8 cellular contexts compared by ENCODE assay signal in the genomic region with DNA sequence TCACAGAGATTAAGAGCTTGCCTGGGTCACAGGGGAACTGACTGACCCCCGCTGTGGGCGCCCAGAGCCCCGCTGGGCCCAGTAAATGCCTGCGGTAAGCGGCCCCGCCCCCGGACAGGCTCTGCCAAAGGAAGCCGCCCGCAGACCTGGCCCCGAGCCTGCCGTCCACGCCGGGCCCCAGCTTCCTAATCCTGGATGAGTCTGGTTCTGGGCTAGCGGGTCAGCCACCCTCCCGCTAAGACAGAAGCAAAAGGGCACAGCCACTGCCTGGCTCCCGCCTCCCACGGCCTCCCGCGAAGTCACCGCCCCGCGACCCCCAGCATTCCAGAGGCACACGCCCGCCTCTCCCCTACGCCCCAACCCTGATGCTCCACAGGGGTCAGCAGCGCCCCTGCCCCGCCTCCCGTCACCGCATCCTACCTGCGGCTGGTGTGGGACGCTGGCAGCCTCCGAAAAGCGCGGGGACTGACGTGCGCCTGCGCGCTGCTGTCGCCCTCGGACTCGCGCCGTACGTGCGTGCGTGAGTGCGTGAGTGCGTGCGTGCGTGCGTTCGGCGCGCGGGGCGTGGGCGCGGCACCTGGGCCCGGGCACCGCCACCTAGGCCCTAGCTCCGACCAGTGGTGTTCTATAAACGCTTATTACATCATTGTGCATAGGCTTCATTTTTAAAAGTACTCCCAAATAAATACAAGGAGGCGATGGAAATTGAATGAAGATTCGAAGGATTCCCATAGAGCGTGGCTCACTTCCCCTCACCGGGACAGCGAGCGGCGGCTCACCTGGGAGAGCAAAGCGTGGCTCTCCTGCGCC. TPM values are rescaled to one million over a fixed set of nuclear protein-coding genes. Genes with fewer than 3 reads are reported as not detected.
A peak's percentile ranks its signal among the peaks of the same experiment; 100 is the strongest.
DNase-seq lines count a peak whose midpoint lies in the region; ATAC-seq and TF ChIP-seq lines count a peak whose summit lies in the region.

A gene with protein sequence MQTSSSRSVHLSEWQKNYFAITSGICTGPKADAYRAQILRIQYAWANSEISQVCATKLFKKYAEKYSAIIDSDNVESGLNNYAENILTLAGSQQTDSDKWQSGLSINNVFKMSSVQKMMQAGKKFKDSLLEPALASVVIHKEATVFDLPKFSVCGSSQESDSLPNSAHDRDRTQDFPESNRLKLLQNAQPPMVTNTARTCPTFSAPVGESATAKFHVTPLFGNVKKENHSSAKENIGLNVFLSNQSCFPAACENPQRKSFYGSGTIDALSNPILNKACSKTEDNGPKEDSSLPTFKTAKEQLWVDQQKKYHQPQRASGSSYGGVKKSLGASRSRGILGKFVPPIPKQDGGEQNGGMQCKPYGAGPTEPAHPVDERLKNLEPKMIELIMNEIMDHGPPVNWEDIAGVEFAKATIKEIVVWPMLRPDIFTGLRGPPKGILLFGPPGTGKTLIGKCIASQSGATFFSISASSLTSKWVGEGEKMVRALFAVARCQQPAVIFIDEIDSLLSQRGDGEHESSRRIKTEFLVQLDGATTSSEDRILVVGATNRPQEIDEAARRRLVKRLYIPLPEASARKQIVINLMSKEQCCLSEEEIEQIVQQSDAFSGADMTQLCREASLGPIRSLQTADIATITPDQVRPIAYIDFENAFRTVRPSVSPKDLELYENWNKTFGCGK (minus strand): TSS at position 470 of the 810 bp plus-strand sequence. CDS start 3,063 bp downstream, outside the sequence.

- peak within 1 kb of the TSS; percentile 79 for H3K4me3 ChIP-seq in lower lobe of right lung

- peak; percentile 89 for ATAC-seq in GM19372 (IDR thresholded peaks at IDR 0.05; ENCODE audit: low read depth, unreplicated experiment)
- peak; percentile 86 for ATAC-seq in HG03520 (IDR thresholded peaks at IDR 0.05; ENCODE audit: unreplicated experiment)
- peak; percentile 99 to 100 for ATAC-seq in lower lobe of right lung

- no peaks in the 10 kb centered on the region for H3K27me3 ChIP-seq in lower lobe of right lung (ENCODE audit: low read depth)

- H3K27me3 Mint-ChIP-seq in activated CD4-positive, alpha-beta memory T cell treated with anti-CD3 and anti-CD28 coated beads, Interleukin-2, amount 10 ng/mL, durations not matched to agents 7 days and 5 days, result peaks cover 7% of the 10 kb centered on the region

- peak within 1 kb of the TSS; percentile 85 for H3K27ac ChIP-seq in lower lobe of right lung

- intact Hi-C loops in lower lobe of right lung (cut with DNase I), result no loop called here

- CTCF ChIA-PET in activated CD4-positive, alpha-beta memory T cell treated with anti-CD3 and anti-CD28 coated beads, Interleukin-2, amount 10 ng/mL, durations not matched to agents 7 days and 5 days (lab: Charles Lee), result interaction anchor here (1.3 to 3.8 kb wide), 5 partner anchors 17 to 711 kb away, joined by 3 to 21 read pairs (median 4); a partner anchor contains a TSS

- TF ChIP-seq CTCF in lower lobe of right lung (IDR thresholded peaks at IDR 0.05), result no peak

- POLR2A ChIA-PET in activated CD4-positive, alpha-beta memory T cell treated with anti-CD3 and anti-CD28 coated beads, Interleukin-2, amount 10 ng/mL, durations not matched to agents 7 days and 5 days (lab: Charles Lee), result interaction anchor here (0.6 to 2.6 kb wide), 18 partner anchors 10 to 290 kb away, joined by 3 to 13 read pairs (median 4); no protein-coding TSS in a partner anchor

- H3K27ac Mint-ChIP-seq in activated CD4-positive, alpha-beta memory T cell treated with anti-CD3 and anti-CD28 coated beads, Interleukin-2, amount 10 ng/mL, durations not matched to agents 7 days and 5 days, result peak within 1 kb of the TSS; percentile 61

- no peaks in the 10 kb centered on the region for H3K9me3 Mint-ChIP-seq in activated CD4-positive, alpha-beta memory T cell treated with anti-CD3 and anti-CD28 coated beads, Interleukin-2, amount 10 ng/mL, durations not matched to agents 7 days and 5 days

- peaks cover 20% of the 10 kb centered on the region for H3K36me3 ChIP-seq in lower lobe of right lung

- peak; percentile 82 for DNase-seq in CD1c-positive myeloid dendritic cell (ENCODE audit: extremely low spot score)
- DNase-seq in NCI-H748 (lab: John Stamatoyannopoulos, UW; ENCODE audit: unreplicated experiment), result peak; percentile 89
- peak; percentile 87 for DNase-seq in activated CD4-positive, alpha-beta memory T cell treated with anti-CD3 and anti-CD28 coated beads, Interleukin-2, amount 10 ng/mL, durations not matched to agents 7 days and 5 days
- DNase-seq in ecto neural progenitor cell (ENCODE audit: low spot score), result peak; percentile 83
- DNase-seq in lower lobe of right lung, result peak; percentile 90
- peak; percentile 68 to 84 (median 71) for DNase-seq in stimulated activated CD4-positive, alpha-beta T cell treated with anti-CD3 and anti-CD28 coated beads, TNF-alpha, amount 100 ng/mL, for 24 hours (ENCODE audit: low read depth in 3 of 3)

- peaks cover 24% of the 10 kb centered on the region for H3K36me3 Mint-ChIP-seq in activated CD4-positive, alpha-beta memory T cell treated with anti-CD3 and anti-CD28 coated beads, Interleukin-2, amount 10 ng/mL, durations not matched to agents 7 days and 5 days (ENCODE audit: low read depth)

- H3K9me3 ChIP-seq in lower lobe of right lung, result no peaks in the 10 kb centered on the region

- peaks cover 15% of the 10 kb centered on the region for H3K4me1 ChIP-seq in lower lobe of right lung

- peaks cover 45% of the 10 kb centered on the region for H3K4me1 Mint-ChIP-seq in activated CD4-positive, alpha-beta memory T cell treated with anti-CD3 and anti-CD28 coated beads, Interleukin-2, amount 10 ng/mL, durations not matched to agents 7 days and 5 days

- peak within 1 kb of the TSS; percentile 91 for H3K4me3 Mint-ChIP-seq in activated CD4-positive, alpha-beta memory T cell treated with anti-CD3 and anti-CD28 coated beads, Interleukin-2, amount 10 ng/mL, durations not matched to agents 7 days and 5 days

RNA-seq across cellular contexts. Expression of the gene that starts here (rescaled TPM):
- 10 to 100 TPM; 39.7 to 41.2 TPM for total RNA-seq in activated CD4-positive, alpha-beta memory T cell treated with anti-CD3 and anti-CD28 coated beads, Interleukin-2, amount 10 ng/mL, durations not matched to agents 7 days and 5 days
- 5.0 TPM for total RNA-seq in lower lobe of right lung

Comparison
In these comparisons a context has a peak if more than half of its experiments do, and no peak if none do; other contexts are left out.
1. Peak in every context shown above with its lines: DNase-seq, ATAC-seq, H3K4me3 ChIP-seq and H3K27ac ChIP-seq.